ENCODE assay signal across 1 cellular context in the genomic region with DNA sequence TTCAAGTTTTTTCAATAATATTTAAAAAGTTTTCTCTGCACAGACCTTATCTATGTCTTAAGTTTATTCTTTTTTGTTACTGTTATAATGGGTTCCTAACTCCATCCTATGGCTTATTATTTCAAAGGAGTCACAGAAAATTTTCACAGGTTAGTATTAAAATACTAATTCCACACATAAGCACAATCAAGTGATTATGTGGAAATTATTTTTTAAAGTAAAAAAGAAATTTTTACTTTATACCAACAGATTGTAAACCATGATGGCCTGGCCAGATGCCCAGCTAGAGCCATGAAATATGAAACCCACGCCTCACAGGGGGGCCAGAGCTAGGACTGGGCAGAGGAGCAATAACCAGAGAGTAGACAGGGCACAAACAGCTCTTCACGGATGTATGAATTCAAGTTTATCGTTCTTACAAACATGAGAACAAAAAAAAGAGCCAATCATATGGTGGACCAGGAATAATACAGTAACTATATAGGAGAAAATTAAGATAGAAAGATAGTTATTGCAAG.
A peak's percentile ranks its signal among the peaks of the same experiment; 100 is the strongest.
TF ChIP-seq lines count a peak whose summit lies in the region.

No MANE protein-coding gene starts in this region.

TF ChIP-seq in IMR-90, 13 proteins besides CTCF, POLR2A, EP300 and RAD21:
- TF ChIP-seq RFX5 (IDR thresholded peaks at IDR 0.05; ENCODE audit: low read depth, low read length) (no peak), MAZ (IDR thresholded peaks at IDR 0.05; ENCODE audit: borderline replicate concordance, low read depth, low read length) (peak; percentile 60; the same call in 1 of the 2 replicates), SMC3 (IDR thresholded peaks at IDR 0.05; ENCODE audit: low read depth, low read length) (no peak), CHD1 (IDR thresholded peaks at IDR 0.05; ENCODE audit: low read depth, low read length) (no peak), CEBPB (IDR thresholded peaks at IDR 0.05; ENCODE audit: low read depth, low read length) (no peak), FOS (IDR thresholded peaks at IDR 0.05; ENCODE audit: low read depth, low read length) (no peak)
- TF ChIP-seq, protein P1, sequence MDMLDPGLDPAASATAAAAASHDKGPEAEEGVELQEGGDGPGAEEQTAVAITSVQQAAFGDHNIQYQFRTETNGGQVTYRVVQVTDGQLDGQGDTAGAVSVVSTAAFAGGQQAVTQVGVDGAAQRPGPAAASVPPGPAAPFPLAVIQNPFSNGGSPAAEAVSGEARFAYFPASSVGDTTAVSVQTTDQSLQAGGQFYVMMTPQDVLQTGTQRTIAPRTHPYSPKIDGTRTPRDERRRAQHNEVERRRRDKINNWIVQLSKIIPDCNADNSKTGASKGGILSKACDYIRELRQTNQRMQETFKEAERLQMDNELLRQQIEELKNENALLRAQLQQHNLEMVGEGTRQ (IDR thresholded peaks at IDR 0.05; ENCODE audit: low read depth, low read length) = no peak
TF ChIP-seq in IMR-90: peak in this region for 1.
